In genomic region chr4:74377714-74378113, GRCh38 we compare ENCODE assay signal across 27 cellular contexts. TPM values are rescaled to one million over a fixed set of nuclear protein-coding genes. Genes with fewer than 3 reads are reported as not detected.
"Had no signal": no experiment of that assay in that cellular context is flagged by ENCODE, and none has a peak within 500 bp of the region (broad histone marks: within the 10 kb centered on the region; RNA-seq: fewer than 3 reads in every experiment).

No MANE protein-coding gene starts in this region.

- H3K9me3 ChIP-seq: esophagus muscularis mucosa, heart right ventricle, left lung, lower lobe of right lung, neutrophil, ovary, right lobe of liver, thoracic aorta had no signal

- H3K27ac ChIP-seq: esophagus muscularis mucosa, heart right ventricle, left lung, lower lobe of right lung, neutrophil, ovary, right lobe of liver, thoracic aorta had no signal

- H3K4me3 ChIP-seq: esophagus muscularis mucosa, heart right ventricle, left lung, lower lobe of right lung, ovary, right lobe of liver, thoracic aorta had no signal

- H3K36me3 ChIP-seq: esophagus muscularis mucosa, heart right ventricle, left lung, lower lobe of right lung, neutrophil, ovary, right lobe of liver, thoracic aorta had no signal

- ATAC-seq: activated CD8-positive, alpha-beta memory T cell treated with anti-CD3 and anti-CD28 coated beads, Interleukin-2, amount 10 ng/mL, durations not matched to agents 7 days and 5 days; activated CD8-positive, alpha-beta T cell treated with anti-CD3 and anti-CD28 coated beads, Interleukin-2, amount 10 ng/mL, durations not matched to agents 7 days and 5 days; activated naive CD8-positive, alpha-beta T cell treated with anti-CD3 and anti-CD28 coated beads, Interleukin-2, amount 50 U/mL, for 24 hours; heart right ventricle; left lung; lower lobe of right lung; right lobe of liver; stimulated activated effector memory CD8-positive, alpha-beta T cell treated with anti-CD3 and anti-CD28 coated beads, Interleukin-12 subunit alpha, Interleukin-12 subunit beta, amount 100 ng/mL, for 72 hours had no signal

- FAIRE-seq: urothelium cell line had no signal

- DNase-seq: activated B cell treated with CpG ODN at 0.5 μM for 24 hours; activated CD4-positive, alpha-beta T cell treated with anti-CD3 and anti-CD28 coated beads, Interleukin-2, amount 50 U/mL, for 1 hour; activated CD8-positive, alpha-beta memory T cell treated with anti-CD3 and anti-CD28 coated beads, Interleukin-2, amount 10 ng/mL, durations not matched to agents 7 days and 5 days; activated CD8-positive, alpha-beta T cell treated with anti-CD3 and anti-CD28 coated beads, Interleukin-2, amount 10 ng/mL, durations not matched to agents 7 days and 5 days; activated naive CD8-positive, alpha-beta T cell treated with anti-CD3 and anti-CD28 coated beads, Interleukin-2, amount 50 U/mL, for 24 hours; activated T-cell treated with anti-CD3 and anti-CD28 coated beads, Interleukin-2, amount 50 U/mL, for 48 hours; amygdala; central memory CD4-positive, alpha-beta T cell; endodermal cell; foreskin melanocyte; heart right ventricle; left lung; lower lobe of right lung; ovary; right lobe of liver; stimulated activated CD4-positive, alpha-beta T cell treated with anti-CD3 and anti-CD28 coated beads, Interleukin-12 subunit alpha, Interleukin-12 subunit beta, amount 100 ng/mL, for 4 hours; stimulated activated CD4-positive, alpha-beta T cell treated with anti-CD3 and anti-CD28 coated beads, Interleukin-4, amount 100 ng/mL, for 24 hours; T-helper 9 cell; trophoblast cell had no signal

- H3K4me1 ChIP-seq: heart right ventricle, left lung, lower lobe of right lung, right lobe of liver had no signal

- H3K27me3 ChIP-seq: esophagus muscularis mucosa, heart right ventricle, left lung, neutrophil, ovary, right lobe of liver had no signal

RNA-seq across cellular contexts. Expression of gene EREG, which starts 12.8 kb away (rescaled TPM):
- total RNA-seq: activated B cell treated with CpG ODN at 0.5 μM for 24 hours; activated CD8-positive, alpha-beta memory T cell treated with anti-CD3 and anti-CD28 coated beads, Interleukin-2, amount 10 ng/mL, durations not matched to agents 7 days and 5 days; activated CD8-positive, alpha-beta T cell treated with anti-CD3 and anti-CD28 coated beads, Interleukin-2, amount 10 ng/mL, durations not matched to agents 7 days and 5 days; activated T-helper 2 cell treated with anti-CD3 and anti-CD28 coated beads, Interferon-gamma antibody, Interleukin-2, Interleukin-4, amounts not matched to agents 10 μg/mL and 5 μg/mL and 100 μg/mL, durations not matched to agents 14 hours and 24 hours and 36 hours; progenitor cell of endocrine pancreas; skeletal muscle tissue had no signal
